In genomic region chr15:100029045-100029444, GRCh38 we compare ENCODE assay signal across 28 cellular contexts.
"Had no signal": no experiment of that assay in that cellular context is flagged by ENCODE, and none has a peak within 500 bp of the region (broad histone marks: within the 10 kb centered on the region; RNA-seq: fewer than 3 reads in every experiment).

No MANE protein-coding gene starts in this region.

- H3K9me3 ChIP-seq: neutrophil, testis, thyroid gland, vagina had no signal

- H3K27me3 ChIP-seq: heart right ventricle, hepatocyte, neural progenitor cell, neutrophil, right lobe of liver, stomach, testis, thyroid gland, transverse colon, upper lobe of left lung, vagina had no signal

- H3K36me3 ChIP-seq: heart right ventricle, neural progenitor cell, neutrophil, right lobe of liver, stomach, thyroid gland, transverse colon, upper lobe of left lung, vagina had no signal

- H3K27ac ChIP-seq: heart right ventricle, hepatocyte, neural progenitor cell, neutrophil, parathyroid adenoma, right lobe of liver, stomach, testis, thyroid gland, transverse colon, upper lobe of left lung, vagina had no signal

- H3K4me3 Mint-ChIP-seq: mesothelial cell of epicardium; natural killer cell; nephron progenitor cell; neural progenitor cell; stimulated activated naive B cell treated with anti-CD40 and anti-IgM and Interleukin-4, amounts not matched to agents 10 μg/mL and 1 μg/mL and 100 μg/mL, for 72 hours had no signal

- H3K4me1 ChIP-seq: neural progenitor cell, parathyroid adenoma, right lobe of liver, testis, transverse colon had no signal

- H3K4me1 Mint-ChIP-seq: naive B cell; natural killer cell; nephron progenitor cell; neural progenitor cell; stimulated activated naive B cell treated with anti-CD40 and anti-IgM and Interleukin-4, amounts not matched to agents 10 μg/mL and 1 μg/mL and 100 μg/mL, for 72 hours had no signal

- DNase-seq: heart right ventricle; islet precursor cell; mesendoderm; naive B cell; natural killer cell; nephron progenitor cell; occipital lobe; retina; right lobe of liver; stimulated activated CD4-positive, alpha-beta T cell treated with anti-CD3 and anti-CD28 coated beads, Interleukin-1b, Interleukin-23, amount 100 ng/mL, for 48 hours; stimulated activated CD4-positive, alpha-beta T cell treated with anti-CD3 and anti-CD28 coated beads, Interleukin-2, amount 100 ng/mL, for 48 hours; stimulated activated naive B cell treated with anti-CD40 and anti-IgM and Interleukin-4, amounts not matched to agents 10 μg/mL and 1 μg/mL and 100 μg/mL, for 72 hours; stimulated activated naive CD8-positive, alpha-beta T cell treated with anti-CD3 and anti-CD28 coated beads, Interleukin-15, Interleukin-2, amounts not matched to agents 100 U/mL and 50 U/mL, for 24 hours; stomach; testis; thyroid gland; transverse colon; upper lobe of left lung had no signal

- H3K27ac Mint-ChIP-seq: mesothelial cell of epicardium; naive B cell; natural killer cell; nephron progenitor cell; neural progenitor cell; progenitor cell of endocrine pancreas; stimulated activated naive B cell treated with anti-CD40 and anti-IgM and Interleukin-4, amounts not matched to agents 10 μg/mL and 1 μg/mL and 100 μg/mL, for 72 hours had no signal

- H3K4me3 ChIP-seq: heart right ventricle, hepatocyte, lung, neural progenitor cell, right lobe of liver, smooth muscle cell, stomach, testis, thyroid gland, transverse colon, upper lobe of left lung, vagina had no signal

- ATAC-seq: left lobe of liver; natural killer cell; right lobe of liver; stimulated activated naive B cell treated with anti-CD40 and anti-IgM and Interleukin-4, amounts not matched to agents 10 μg/mL and 1 μg/mL and 100 μg/mL, for 72 hours; stimulated activated naive CD8-positive, alpha-beta T cell treated with anti-CD3 and anti-CD28 coated beads, Interleukin-15, Interleukin-2, amounts not matched to agents 100 U/mL and 50 U/mL, for 24 hours had no signal

- H3K36me3 Mint-ChIP-seq: natural killer cell; neural progenitor cell; stimulated activated naive B cell treated with anti-CD40 and anti-IgM and Interleukin-4, amounts not matched to agents 10 μg/mL and 1 μg/mL and 100 μg/mL, for 72 hours had no signal

- H3K9me3 Mint-ChIP-seq: natural killer cell had no signal
